8 cellular contexts compared by ENCODE assay signal in genomic region chr2:95911446-95911845, GRCh38.
DNase-seq lines count a peak whose midpoint lies in the region; ATAC-seq and TF ChIP-seq lines count a peak whose summit lies in the region.
"Not testable (repeated sequence)": the region's sequence is repeated elsewhere in the genome, so short reads cannot be mapped to it uniquely, and the experiment has no call there.

No MANE protein-coding gene starts in this region.

- not testable (repeated sequence) for ATAC-seq in foreskin keratinocyte

- not testable (repeated sequence) for TF ChIP-seq POLR2A in testis (IDR thresholded peaks at IDR 0.05)

- TF ChIP-seq CTCF in astrocyte of the cerebellum (IDR thresholded peaks at IDR 0.05; ENCODE audit: low read depth, low read length, missing control alignments); foreskin keratinocyte (conservative IDR thresholded peaks at IDR 0.05); testis (IDR thresholded peaks at IDR 0.05): not testable (repeated sequence)

- 42 to 50% methylated on average over 5 of the region's 5 CpGs for WGBS in testis, 2 donors

- peak; percentile 1 for DNase-seq in AG08396 (ENCODE audit: low spot score)
- DNase-seq in GM04503 (ENCODE audit: low read depth), result peak; percentile 54
- peak; percentile 8 for DNase-seq in LoVo (ENCODE audit: low spot score)
- peak; percentile 70 for DNase-seq in astrocyte of the cerebellum (ENCODE audit: low read depth)
- DNase-seq in dermis microvascular lymphatic vessel endothelial cell (ENCODE audit: low read depth in 2 of 2), result peak; percentile 62 to 70
- DNase-seq in foreskin keratinocyte, result peak; percentile 18 to 46
- DNase-seq in non-pigmented ciliary epithelial cell (ENCODE audit: low read depth), result peak; percentile 17
- not testable (repeated sequence) for DNase-seq in testis

- H3K4me1 ChIP-seq in foreskin keratinocyte, result not testable (repeated sequence)
- H3K4me1 ChIP-seq in testis, result peaks cover 11% of the 10 kb centered on the region

- in situ Hi-C loops in astrocyte of the cerebellum (cut with HindIII; ENCODE audit: low sequenced_read_pairs), result not testable (repeated sequence)

- not testable (repeated sequence) for H3K27me3 ChIP-seq in foreskin keratinocyte, testis

- H3K36me3 ChIP-seq in testis (ENCODE audit: low read depth, missing control alignments), result not testable (repeated sequence)

- not testable (repeated sequence) for H3K9me3 ChIP-seq in testis

- intact Hi-C loops in testis (cut with DNase I; ENCODE audit: low total_unique reads), result not testable (repeated sequence)

- H3K27ac ChIP-seq in foreskin keratinocyte, result not testable (repeated sequence)
- H3K27ac ChIP-seq in testis, result peak overlapping the region; percentile 46 to 67

- H3K4me3 ChIP-seq in astrocyte of the cerebellum (ENCODE audit: low read depth, low read length); testis: not testable (repeated sequence)
